Comparison of ENCODE assay signal across 9 cellular contexts in the genomic region with DNA sequence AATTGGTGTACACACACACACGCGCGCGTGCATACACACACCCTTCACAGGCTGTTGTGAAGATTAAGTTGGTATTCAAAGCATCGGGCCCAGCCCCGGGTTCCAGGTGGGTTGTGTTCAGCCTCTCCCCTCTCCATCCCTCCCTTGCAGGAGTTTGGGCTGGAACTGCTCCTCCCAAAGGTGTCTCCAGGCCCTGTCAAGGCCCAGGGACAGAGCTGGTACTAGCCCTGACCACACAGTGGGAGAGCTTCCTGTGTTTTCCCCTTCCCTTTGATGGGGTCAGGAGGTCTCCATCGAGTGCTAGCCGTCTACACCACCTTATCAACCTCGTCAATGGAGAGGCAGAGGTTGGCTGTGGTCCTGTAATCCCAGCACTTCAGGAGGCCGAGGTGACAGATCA. TPM values are rescaled to one million over a fixed set of nuclear protein-coding genes. Genes with fewer than 3 reads are reported as not detected.
DNase-seq lines count a peak whose midpoint lies in the region; ATAC-seq and TF ChIP-seq lines count a peak whose summit lies in the region.
"Had no signal": no experiment of that assay in that cellular context is flagged by ENCODE, and none has a peak within 500 bp of the region (broad histone marks: within the 10 kb centered on the region; RNA-seq: fewer than 3 reads in every experiment).

No MANE protein-coding gene starts in this region.

- TF ChIP-seq CTCF in Panc1 (IDR thresholded peaks at IDR 0.05) (no peak), omental fat pad (IDR thresholded peaks at IDR 0.05) (no peak), tibial artery (IDR thresholded peaks at IDR 0.05) (no peak)

- in situ Hi-C loops in Panc1 (cut with HindIII; ENCODE audit: low pct_unique_long_range_greater_than_20kb, low sequenced_read_pairs), result no loop called here

- no peaks in the 10 kb centered on the region for H3K9me3 Mint-ChIP-seq in activated CD8-positive, alpha-beta memory T cell treated with anti-CD3 and anti-CD28 coated beads, Interleukin-2, amount 10 ng/mL, durations not matched to agents 7 days and 5 days (ENCODE audit: low read depth)
- no peaks in the 10 kb centered on the region for H3K9me3 Mint-ChIP-seq in stimulated activated effector memory CD8-positive, alpha-beta T cell treated with anti-CD3 and anti-CD28 coated beads, Interleukin-12 subunit alpha, Interleukin-12 subunit beta, amount 100 ng/mL, for 72 hours
- H3K9me3 Mint-ChIP-seq: T-helper 1 cell treated with Interleukin-12 subunit alpha and Interleukin-12 subunit beta and Interleukin-4 antibody, amounts not matched to agents 30 μg/mL and 1 μg/mL, for 36 hours had no signal

- no peaks in the 10 kb centered on the region for H3K4me1 Mint-ChIP-seq in activated CD8-positive, alpha-beta memory T cell treated with anti-CD3 and anti-CD28 coated beads, Interleukin-2, amount 10 ng/mL, durations not matched to agents 7 days and 5 days
- peaks cover 2% of the 10 kb centered on the region for H3K4me1 Mint-ChIP-seq in stimulated activated effector memory CD8-positive, alpha-beta T cell treated with anti-CD3 and anti-CD28 coated beads, Interleukin-12 subunit alpha, Interleukin-12 subunit beta, amount 100 ng/mL, for 72 hours

- POLR2A ChIA-PET in Panc1 (lab: Charles Lee), result no interaction called here

- H3K27ac ChIP-seq in Panc1 (ENCODE audit: low read length), result no peak overlapping the region
- no peak overlapping the region for H3K27ac ChIP-seq in tibial artery

- H3K9me3 ChIP-seq in Panc1 (ENCODE audit: control insufficient read depth, insufficient read depth, low read depth, low read length), result no peaks in the 10 kb centered on the region
- no peaks in the 10 kb centered on the region for H3K9me3 ChIP-seq in tibial artery

- CTCF ChIA-PET in activated CD8-positive, alpha-beta memory T cell treated with anti-CD3 and anti-CD28 coated beads, Interleukin-2, amount 10 ng/mL, durations not matched to agents 7 days and 5 days (lab: Charles Lee), result interaction anchor here (1.8 to 3.8 kb wide), 3 partner anchors 80 to 301 kb away, joined by 4 to 32 read pairs (median 6); no protein-coding TSS in a partner anchor
- CTCF ChIA-PET in Panc1 (lab: Charles Lee), result no interaction called here

- H3K4me3 Mint-ChIP-seq in activated CD8-positive, alpha-beta memory T cell treated with anti-CD3 and anti-CD28 coated beads, Interleukin-2, amount 10 ng/mL, durations not matched to agents 7 days and 5 days, result no peak overlapping the region
- no peak overlapping the region for H3K4me3 Mint-ChIP-seq in stimulated activated effector memory CD8-positive, alpha-beta T cell treated with anti-CD3 and anti-CD28 coated beads, Interleukin-12 subunit alpha, Interleukin-12 subunit beta, amount 100 ng/mL, for 72 hours
- H3K4me3 Mint-ChIP-seq: T-helper 1 cell treated with Interleukin-12 subunit alpha and Interleukin-12 subunit beta and Interleukin-4 antibody, amounts not matched to agents 30 μg/mL and 1 μg/mL, for 36 hours had no signal

- DNase-seq in activated CD8-positive, alpha-beta memory T cell treated with anti-CD3 and anti-CD28 coated beads, Interleukin-2, amount 50 U/mL, for 48 hours, result peak; percentile 50
- no peak for DNase-seq in activated CD8-positive, alpha-beta memory T cell treated with anti-CD3 and anti-CD28 coated beads, Interleukin-2, amount 10 ng/mL, durations not matched to agents 7 days and 5 days
- DNase-seq in Panc1 (ENCODE audit: low read depth, low spot score) (no peak), iPS-NIHi7 (ENCODE audit: extremely low spot score) (peak; percentile 32), omental fat pad (ENCODE audit: low spot score) (no peak), tibial artery (no peak), SHP77 treated with DMSO at 0.1 percent for 48 hours (lab: John Stamatoyannopoulos, UW) (no peak)
- no peak for DNase-seq in stimulated activated effector memory CD8-positive, alpha-beta T cell treated with anti-CD3 and anti-CD28 coated beads, Interleukin-12 subunit alpha, Interleukin-12 subunit beta, amount 100 ng/mL, for 72 hours (ENCODE audit: low spot score in 2 of 2)

- H3K36me3 Mint-ChIP-seq in activated CD8-positive, alpha-beta memory T cell treated with anti-CD3 and anti-CD28 coated beads, Interleukin-2, amount 10 ng/mL, durations not matched to agents 7 days and 5 days, result no peaks in the 10 kb centered on the region
- H3K36me3 Mint-ChIP-seq in stimulated activated effector memory CD8-positive, alpha-beta T cell treated with anti-CD3 and anti-CD28 coated beads, Interleukin-12 subunit alpha, Interleukin-12 subunit beta, amount 100 ng/mL, for 72 hours, result peaks cover 21% of the 10 kb centered on the region

- intact Hi-C loops in Panc1 (cut with micrococcal nuclease; ENCODE audit: unreplicated experiment) (no loop called here), tibial artery (cut with DNase I; ENCODE audit: low total_unique reads) (loop anchor here (5.0 kb wide), 4 partner anchors 91 to 301 kb away; a partner anchor contains a TSS)

- H3K27ac Mint-ChIP-seq in activated CD8-positive, alpha-beta memory T cell treated with anti-CD3 and anti-CD28 coated beads, Interleukin-2, amount 10 ng/mL, durations not matched to agents 7 days and 5 days, result no peak overlapping the region
- H3K27ac Mint-ChIP-seq in stimulated activated effector memory CD8-positive, alpha-beta T cell treated with anti-CD3 and anti-CD28 coated beads, Interleukin-12 subunit alpha, Interleukin-12 subunit beta, amount 100 ng/mL, for 72 hours, result no peak overlapping the region
- H3K27ac Mint-ChIP-seq: T-helper 1 cell treated with Interleukin-12 subunit alpha and Interleukin-12 subunit beta and Interleukin-4 antibody, amounts not matched to agents 30 μg/mL and 1 μg/mL, for 36 hours had no signal

- H3K4me1 ChIP-seq in Panc1 (ENCODE audit: control insufficient read depth, insufficient read depth, low read length) (no peaks in the 10 kb centered on the region), tibial artery (peaks cover 0 to 7% (median 3%) of the 10 kb centered on the region in 4 donors)

- no TSS peak for BruUV-seq in Panc1 (replicated peaks; lab: Mats Ljungman, UMichigan)

- H3K36me3 ChIP-seq in Panc1 (ENCODE audit: control insufficient read depth, insufficient read depth, low read length), result no peaks in the 10 kb centered on the region
- H3K36me3 ChIP-seq in tibial artery, result peaks cover 0 to 12% (median 4%) of the 10 kb centered on the region in 3 donors

- ATAC-seq in activated CD8-positive, alpha-beta memory T cell treated with anti-CD3 and anti-CD28 coated beads, Interleukin-2, amount 10 ng/mL, durations not matched to agents 7 days and 5 days, result no peak
- ATAC-seq in Panc1 (peak; percentile 5; the same call in 1 of the 2 replicates), omental fat pad (ENCODE audit: low FRiP score) (no peak)
- ATAC-seq in stimulated activated effector memory CD8-positive, alpha-beta T cell treated with anti-CD3 and anti-CD28 coated beads, Interleukin-12 subunit alpha, Interleukin-12 subunit beta, amount 100 ng/mL, for 72 hours, result peak; percentile 27

- H3K4me3 ChIP-seq in Panc1 (ENCODE audit: low read depth in 2 of 2, low read length in 2 of 2), result no peak overlapping the region
- no peak overlapping the region for H3K4me3 ChIP-seq in tibial artery

- H3K27me3 Mint-ChIP-seq in activated CD8-positive, alpha-beta memory T cell treated with anti-CD3 and anti-CD28 coated beads, Interleukin-2, amount 10 ng/mL, durations not matched to agents 7 days and 5 days, result no peaks in the 10 kb centered on the region

- no peaks in the 10 kb centered on the region for H3K27me3 ChIP-seq in Panc1 (ENCODE audit: control insufficient read depth, insufficient read depth, low read length)
- peaks cover 0 to 17% of the 10 kb centered on the region in 2 donors for H3K27me3 ChIP-seq in tibial artery

RNA-seq across cellular contexts. Expression of a gene that starts 36.5 kb away (rescaled TPM):
- 100 to 1,000 TPM; 110 to 122 TPM for total RNA-seq in activated CD8-positive, alpha-beta memory T cell treated with anti-CD3 and anti-CD28 coated beads, Interleukin-2, amount 10 ng/mL, durations not matched to agents 7 days and 5 days
- total RNA-seq in Panc1 (2021; ENCODE audit: unreplicated experiment) (115 TPM), omental fat pad (100 to 1,000 TPM in 3 of 4 donors, 10 to 100 TPM in 1; 84.5 to 164 (median 112) TPM)
- 141 TPM for polyA plus RNA-seq in Panc1 (2012; ENCODE audit: insufficient read length)

Comparison
In these comparisons a context has a peak if more than half of its experiments do, and no peak if none do; other contexts are left out.
1. DNase-seq: peak in activated CD8-positive, alpha-beta memory T cell treated with anti-CD3 and anti-CD28 coated beads, Interleukin-2, amount 50 U/mL, for 48 hours (single experiment) and iPS-NIHi7 (single experiment); none in activated CD8-positive, alpha-beta memory T cell treated with anti-CD3 and anti-CD28 coated beads, Interleukin-2, amount 10 ng/mL, durations not matched to agents 7 days and 5 days (single experiment), Panc1 (single experiment), stimulated activated effector memory CD8-positive, alpha-beta T cell treated with anti-CD3 and anti-CD28 coated beads, Interleukin-12 subunit alpha, Interleukin-12 subunit beta, amount 100 ng/mL, for 72 hours (0 of 2), omental fat pad (single experiment), tibial artery (0 of 2) and SHP77 treated with DMSO at 0.1 percent for 48 hours (single experiment).
2. ATAC-seq: peak in Panc1 (single experiment) and stimulated activated effector memory CD8-positive, alpha-beta T cell treated with anti-CD3 and anti-CD28 coated beads, Interleukin-12 subunit alpha, Interleukin-12 subunit beta, amount 100 ng/mL, for 72 hours (single experiment); none in activated CD8-positive, alpha-beta memory T cell treated with anti-CD3 and anti-CD28 coated beads, Interleukin-2, amount 10 ng/mL, durations not matched to agents 7 days and 5 days (single experiment) and omental fat pad (single experiment).